Comparison of ENCODE assay signal across 6 cellular contexts in the genomic region with DNA sequence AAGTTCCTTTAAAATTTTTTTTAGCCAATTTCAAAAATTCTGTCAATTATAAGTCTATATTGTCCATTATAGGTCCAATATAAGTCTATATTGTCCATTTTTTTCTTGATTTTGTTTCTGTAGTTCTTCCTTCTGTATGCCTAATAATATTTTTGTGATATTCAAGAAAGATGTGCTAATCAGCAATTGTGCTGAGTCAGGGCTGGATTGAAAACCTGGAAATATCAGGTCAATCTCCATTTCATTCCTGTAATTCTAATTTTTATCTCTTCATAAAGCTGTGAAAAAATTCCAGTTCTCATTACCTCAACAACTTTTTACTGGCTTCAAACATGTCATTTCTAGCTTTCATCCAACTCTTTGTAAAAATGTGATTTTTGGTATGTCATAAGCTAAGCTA.
"Had no signal": no experiment of that assay in that cellular context is flagged by ENCODE, and none has a peak within 500 bp of the region (broad histone marks: within the 10 kb centered on the region; RNA-seq: fewer than 3 reads in every experiment).

No MANE protein-coding gene starts in this region.

- DNase-seq: GOT3, H7, HCEC 1CT, KG1 had no signal

- FAIRE-seq: HTR-8/SVneo, K562 had no signal

- H3K4me3 ChIP-seq: K562 had no signal

- ATAC-seq: K562 had no signal
